1 cellular context compared by ENCODE assay signal in the genomic region with DNA sequence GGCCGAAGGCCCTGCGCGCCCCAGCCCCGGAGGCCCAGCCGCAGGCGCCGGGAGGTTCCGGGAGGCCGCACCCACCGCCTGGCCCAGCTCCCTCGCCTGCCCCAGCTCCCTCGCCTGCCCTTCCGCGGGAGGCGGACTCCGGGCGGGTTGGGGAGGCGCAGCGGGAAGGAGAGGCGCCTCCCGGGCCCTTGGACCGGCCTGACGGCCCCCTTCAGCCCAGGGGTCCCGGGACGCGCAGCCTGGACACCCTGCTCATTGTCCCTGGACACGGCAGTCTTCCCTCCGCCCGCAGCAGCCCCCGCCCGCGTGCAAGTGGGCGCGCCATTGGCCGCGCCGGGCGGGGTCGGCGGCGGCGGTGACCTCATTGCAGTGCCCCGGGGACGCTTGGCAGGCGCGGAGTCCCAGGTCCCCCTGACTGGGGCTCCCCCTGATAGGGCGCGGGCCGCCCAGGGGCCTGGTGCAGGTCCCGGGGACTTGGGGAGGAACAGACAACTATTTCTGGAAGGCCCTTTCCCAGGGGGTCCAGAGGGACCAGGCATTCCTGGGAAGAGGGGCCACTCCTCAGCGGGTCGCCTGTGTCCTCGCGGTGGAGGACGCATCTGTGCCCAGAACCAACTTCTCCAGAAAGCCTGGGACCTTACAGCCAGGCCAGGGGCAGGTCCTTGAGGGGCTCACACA.
TF ChIP-seq lines count a peak whose summit lies in the region.

No MANE protein-coding gene starts in this region.

TF ChIP-seq in GM23338, 12 proteins besides CTCF, POLR2A, EP300 and RAD21 (continued from another document):
- TF ChIP-seq, protein P1, sequence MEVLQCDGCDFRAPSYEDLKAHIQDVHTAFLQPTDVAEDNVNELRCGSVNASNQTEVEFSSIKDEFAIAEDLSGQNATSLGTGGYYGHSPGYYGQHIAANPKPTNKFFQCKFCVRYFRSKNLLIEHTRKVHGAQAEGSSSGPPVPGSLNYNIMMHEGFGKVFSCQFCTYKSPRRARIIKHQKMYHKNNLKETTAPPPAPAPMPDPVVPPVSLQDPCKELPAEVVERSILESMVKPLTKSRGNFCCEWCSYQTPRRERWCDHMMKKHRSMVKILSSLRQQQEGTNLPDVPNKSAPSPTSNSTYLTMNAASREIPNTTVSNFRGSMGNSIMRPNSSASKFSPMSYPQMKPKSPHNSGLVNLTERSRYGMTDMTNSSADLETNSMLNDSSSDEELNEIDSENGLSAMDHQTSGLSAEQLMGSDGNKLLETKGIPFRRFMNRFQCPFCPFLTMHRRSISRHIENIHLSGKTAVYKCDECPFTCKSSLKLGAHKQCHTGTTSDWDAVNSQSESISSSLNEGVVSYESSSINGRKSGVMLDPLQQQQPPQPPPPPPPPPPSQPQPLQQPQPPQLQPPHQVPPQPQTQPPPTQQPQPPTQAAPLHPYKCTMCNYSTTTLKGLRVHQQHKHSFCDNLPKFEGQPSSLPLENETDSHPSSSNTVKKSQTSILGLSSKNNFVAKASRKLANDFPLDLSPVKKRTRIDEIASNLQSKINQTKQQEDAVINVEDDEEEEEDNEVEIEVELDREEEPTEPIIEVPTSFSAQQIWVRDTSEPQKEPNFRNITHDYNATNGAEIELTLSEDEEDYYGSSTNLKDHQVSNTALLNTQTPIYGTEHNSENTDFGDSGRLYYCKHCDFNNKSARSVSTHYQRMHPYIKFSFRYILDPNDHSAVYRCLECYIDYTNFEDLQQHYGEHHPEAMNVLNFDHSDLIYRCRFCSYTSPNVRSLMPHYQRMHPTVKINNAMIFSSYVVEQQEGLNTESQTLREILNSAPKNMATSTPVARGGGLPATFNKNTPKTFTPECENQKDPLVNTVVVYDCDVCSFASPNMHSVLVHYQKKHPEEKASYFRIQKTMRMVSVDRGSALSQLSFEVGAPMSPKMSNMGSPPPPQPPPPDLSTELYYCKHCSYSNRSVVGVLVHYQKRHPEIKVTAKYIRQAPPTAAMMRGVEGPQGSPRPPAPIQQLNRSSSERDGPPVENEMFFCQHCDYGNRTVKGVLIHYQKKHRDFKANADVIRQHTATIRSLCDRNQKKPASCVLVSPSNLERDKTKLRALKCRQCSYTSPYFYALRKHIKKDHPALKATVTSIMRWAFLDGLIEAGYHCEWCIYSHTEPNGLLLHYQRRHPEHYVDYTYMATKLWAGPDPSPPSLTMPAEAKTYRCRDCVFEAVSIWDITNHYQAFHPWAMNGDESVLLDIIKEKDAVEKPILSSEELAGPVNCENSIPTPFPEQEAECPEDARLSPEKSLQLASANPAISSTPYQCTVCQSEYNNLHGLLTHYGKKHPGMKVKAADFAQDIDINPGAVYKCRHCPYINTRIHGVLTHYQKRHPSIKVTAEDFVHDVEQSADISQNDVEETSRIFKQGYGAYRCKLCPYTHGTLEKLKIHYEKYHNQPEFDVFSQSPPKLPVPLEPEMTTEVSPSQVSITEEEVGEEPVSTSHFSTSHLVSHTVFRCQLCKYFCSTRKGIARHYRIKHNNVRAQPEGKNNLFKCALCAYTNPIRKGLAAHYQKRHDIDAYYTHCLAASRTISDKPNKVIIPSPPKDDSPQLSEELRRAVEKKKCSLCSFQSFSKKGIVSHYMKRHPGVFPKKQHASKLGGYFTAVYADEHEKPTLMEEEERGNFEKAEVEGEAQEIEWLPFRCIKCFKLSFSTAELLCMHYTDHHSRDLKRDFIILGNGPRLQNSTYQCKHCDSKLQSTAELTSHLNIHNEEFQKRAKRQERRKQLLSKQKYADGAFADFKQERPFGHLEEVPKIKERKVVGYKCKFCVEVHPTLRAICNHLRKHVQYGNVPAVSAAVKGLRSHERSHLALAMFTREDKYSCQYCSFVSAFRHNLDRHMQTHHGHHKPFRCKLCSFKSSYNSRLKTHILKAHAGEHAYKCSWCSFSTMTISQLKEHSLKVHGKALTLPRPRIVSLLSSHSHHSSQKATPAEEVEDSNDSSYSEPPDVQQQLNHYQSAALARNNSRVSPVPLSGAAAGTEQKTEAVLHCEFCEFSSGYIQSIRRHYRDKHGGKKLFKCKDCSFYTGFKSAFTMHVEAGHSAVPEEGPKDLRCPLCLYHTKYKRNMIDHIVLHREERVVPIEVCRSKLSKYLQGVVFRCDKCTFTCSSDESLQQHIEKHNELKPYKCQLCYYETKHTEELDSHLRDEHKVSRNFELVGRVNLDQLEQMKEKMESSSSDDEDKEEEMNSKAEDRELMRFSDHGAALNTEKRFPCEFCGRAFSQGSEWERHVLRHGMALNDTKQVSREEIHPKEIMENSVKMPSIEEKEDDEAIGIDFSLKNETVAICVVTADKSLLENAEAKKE (CRISPR knock-in tag; IDR thresholded peaks at IDR 0.05) = no peak
- TF ChIP-seq ZNF331 (CRISPR knock-in tag; IDR thresholded peaks at IDR 0.05; ENCODE audit: low read depth) = no peak
TF ChIP-seq in GM23338: peak in this region for 0.
